In genomic region chr7:143603549-143603948, GRCh38 we compare ENCODE assay signal across 12 cellular contexts. TPM values are rescaled to one million over a fixed set of nuclear protein-coding genes. Genes with fewer than 3 reads are reported as not detected.
DNase-seq lines count a peak whose midpoint lies in the region; ATAC-seq and TF ChIP-seq lines count a peak whose summit lies in the region.
"Not testable (repeated sequence)": the region's sequence is repeated elsewhere in the genome, so short reads cannot be mapped to it uniquely, and the experiment has no call there.
"Had no signal": no experiment of that assay in that cellular context is flagged by ENCODE, and none has a peak within 500 bp of the region (broad histone marks: within the 10 kb centered on the region; RNA-seq: fewer than 3 reads in every experiment).

No MANE protein-coding gene starts in this region.

- H3K4me1 ChIP-seq in psoas muscle = not testable (repeated sequence)

- H3K9me3 ChIP-seq in psoas muscle = not testable (repeated sequence)

- not testable (repeated sequence) for H3K4me3 ChIP-seq in psoas muscle

- ATAC-seq in left lobe of liver (peak; percentile 85), psoas muscle (peak; percentile 52 to 84 (median 62))

- not testable (repeated sequence) for H3K27ac ChIP-seq in psoas muscle

- intact Hi-C loops in psoas muscle (cut with DNase I) = not testable (repeated sequence)

- not testable (repeated sequence) for H3K27me3 ChIP-seq in psoas muscle (ENCODE audit: insufficient read depth in 3 of 3, low read length in 2 of 3)

- H3K36me3 ChIP-seq in psoas muscle (ENCODE audit: insufficient read depth in 1 of 2, low read depth in 1 of 2) = not testable (repeated sequence)

- WGBS in psoas muscle, 3 donors = no CpG with 5 or more reads among the region's 2 CpGs

- not testable (repeated sequence) for DNase-seq in left lobe of liver (ENCODE audit: low spot score); psoas muscle

- not testable (repeated sequence) for TF ChIP-seq CTCF in psoas muscle (IDR thresholded peaks at IDR 0.05)

RNA-seq across cellular contexts. Expression of gene TCAF2, which starts 17.2 kb away (rescaled TPM):
- 2.9 TPM for total RNA-seq in left lobe of liver
- total RNA-seq in psoas muscle = 1 to 10 TPM in 3 of 4 donors, under 1 TPM in 1; 0.97 to 2.6 (median 2.0) TPM
- polyA plus RNA-seq in psoas muscle = under 1 TPM; 0.39 to 0.58 (median 0.53) TPM
- total RNA-seq: Caco-2 had no signal

RNA-seq across cellular contexts. Expression of gene CTAGE15, which starts 31.9 kb away (rescaled TPM):
- 0.28 TPM for total RNA-seq in left lobe of liver
- under 1 TPM in 1 of 4 donors, not detected in 3; 0.22 TPM for total RNA-seq in psoas muscle
- polyA plus RNA-seq in psoas muscle = not detected
- total RNA-seq: A172; A673; B cell; Caco-2; CD4-positive, alpha-beta memory T cell; Daoy had no signal
- polyA plus RNA-seq: A549, AG04450, BJ, CD14-positive monocyte had no signal
